ENCODE assay signal across 28 cellular contexts in genomic region chr13:100022798-100023197, GRCh38. TPM values are rescaled to one million over a fixed set of nuclear protein-coding genes. Genes with fewer than 3 reads are reported as not detected.
"Had no signal": no experiment of that assay in that cellular context is flagged by ENCODE, and none has a peak within 500 bp of the region (broad histone marks: within the 10 kb centered on the region; RNA-seq: fewer than 3 reads in every experiment).

No MANE protein-coding gene starts in this region.

- H3K9me3 Mint-ChIP-seq: activated CD4-positive, alpha-beta T cell treated with anti-CD3 and anti-CD28 coated beads, Interleukin-2, amount 10 ng/mL, durations not matched to agents 7 days and 5 days; activated naive CD4-positive, alpha-beta T cell treated with anti-CD3 and anti-CD28 coated beads, Interleukin-2, amount 50 U/mL, for 72 hours; activated T-cell treated with anti-CD3 and anti-CD28 coated beads, Interleukin-2, amount 50 U/mL, for 24 hours; central memory CD8-positive, alpha-beta T cell had no signal

- H3K9me3 ChIP-seq: Peyer's patch, SJCRH30 had no signal

- H3K27ac Mint-ChIP-seq: activated CD4-positive, alpha-beta T cell treated with anti-CD3 and anti-CD28 coated beads for 36 hours; activated CD4-positive, alpha-beta T cell treated with anti-CD3 and anti-CD28 coated beads, Interleukin-2, amount 10 ng/mL, durations not matched to agents 7 days and 5 days; activated CD8-positive, alpha-beta T cell treated with anti-CD3 and anti-CD28 coated beads, Interleukin-2, amount 10 ng/mL, durations not matched to agents 7 days and 5 days; activated naive CD4-positive, alpha-beta T cell treated with anti-CD3 and anti-CD28 coated beads for 36 hours; activated naive CD4-positive, alpha-beta T cell treated with anti-CD3 and anti-CD28 coated beads, Interleukin-2, amount 50 U/mL, for 72 hours; activated T-cell treated with anti-CD3 and anti-CD28 coated beads, Interleukin-2, amount 50 U/mL, for 24 hours; activated T-helper 1 cell treated with anti-CD3 and anti-CD28 coated beads, Interleukin-12 subunit alpha, Interleukin-12 subunit beta, Interleukin-2, Interleukin-4 antibody, amounts not matched to agents 30 ng/mL and 10 ng/mL and 1 ng/mL, durations not matched to agents 14 hours and 24 hours and 36 hours; brain; WTC11 had no signal

- DNase-seq: activated CD4-positive, alpha-beta T cell treated with anti-CD3 and anti-CD28 coated beads for 36 hours; activated CD4-positive, alpha-beta T cell treated with anti-CD3 and anti-CD28 coated beads, Interleukin-2, amount 10 ng/mL, durations not matched to agents 7 days and 5 days; activated CD4-positive, alpha-beta T cell treated with anti-CD3 and anti-CD28 coated beads, Interleukin-2, amount 50 U/mL, for 48 hours; activated CD8-positive, alpha-beta T cell treated with anti-CD3 and anti-CD28 coated beads, Interleukin-2, amount 10 ng/mL, durations not matched to agents 7 days and 5 days; activated gamma-delta T cell treated with Interleukin-2 at 50 U/mL for 16 hours; activated naive CD4-positive, alpha-beta T cell treated with anti-CD3 and anti-CD28 coated beads for 36 hours; activated T-cell treated with anti-CD3 and anti-CD28 coated beads, Interleukin-2, amount 50 U/mL, for 24 hours; anterior cingulate cortex; NCI-H1092 treated with DMSO at 0.1 percent for 48 hours; NCI-H1417; NCI-H2029; NCI-H345; NCI-H524 treated with DMSO at 0.1 percent for 48 hours; Peyer's patch; RPMI8226; SHP77; SJCRH30 had no signal

- H3K4me3 Mint-ChIP-seq: activated CD4-positive, alpha-beta T cell treated with anti-CD3 and anti-CD28 coated beads for 36 hours; activated CD4-positive, alpha-beta T cell treated with anti-CD3 and anti-CD28 coated beads, Interleukin-2, amount 10 ng/mL, durations not matched to agents 7 days and 5 days; activated CD8-positive, alpha-beta T cell treated with anti-CD3 and anti-CD28 coated beads, Interleukin-2, amount 10 ng/mL, durations not matched to agents 7 days and 5 days; activated naive CD4-positive, alpha-beta T cell treated with anti-CD3 and anti-CD28 coated beads for 36 hours; activated T-cell treated with anti-CD3 and anti-CD28 coated beads, Interleukin-2, amount 50 U/mL, for 24 hours; activated T-helper 1 cell treated with anti-CD3 and anti-CD28 coated beads, Interleukin-12 subunit alpha, Interleukin-12 subunit beta, Interleukin-2, Interleukin-4 antibody, amounts not matched to agents 30 ng/mL and 10 ng/mL and 1 ng/mL, durations not matched to agents 14 hours and 24 hours and 36 hours; brain; central memory CD8-positive, alpha-beta T cell; WTC11 had no signal

- H3K27ac ChIP-seq: cardiac muscle cell, Peyer's patch, SJCRH30, SK-N-MC had no signal

- ATAC-seq: activated CD4-positive, alpha-beta T cell treated with anti-CD3 and anti-CD28 coated beads for 36 hours; activated CD4-positive, CD25-positive, alpha-beta regulatory T cell treated with anti-CD3 and anti-CD28 coated beads, Interleukin-2, amount 50 U/mL, for 24 hours; activated CD8-positive, alpha-beta T cell treated with anti-CD3 and anti-CD28 coated beads, Interleukin-2, amount 10 ng/mL, durations not matched to agents 7 days and 5 days; activated naive CD4-positive, alpha-beta T cell treated with anti-CD3 and anti-CD28 coated beads, Interleukin-2, amount 50 U/mL, for 72 hours; K562; WTC11 had no signal

- H3K36me3 Mint-ChIP-seq: activated naive CD4-positive, alpha-beta T cell treated with anti-CD3 and anti-CD28 coated beads, Interleukin-2, amount 50 U/mL, for 72 hours; brain had no signal

- H3K36me3 ChIP-seq: cardiac muscle cell, Peyer's patch, SJCRH30 had no signal

- H3K4me3 ChIP-seq: cardiac muscle cell, K562, Peyer's patch, SJCRH30, SK-N-MC had no signal

- H3K4me1 ChIP-seq: Peyer's patch, SJCRH30 had no signal

- H3K27me3 ChIP-seq: cardiac muscle cell, Peyer's patch, SJCRH30 had no signal

- H3K4me1 Mint-ChIP-seq: activated CD4-positive, alpha-beta T cell treated with anti-CD3 and anti-CD28 coated beads for 36 hours; activated CD4-positive, alpha-beta T cell treated with anti-CD3 and anti-CD28 coated beads, Interleukin-2, amount 10 ng/mL, durations not matched to agents 7 days and 5 days; brain; central memory CD8-positive, alpha-beta T cell had no signal

RNA-seq across cellular contexts. Expression of gene ZIC2, which starts 41.2 kb away (rescaled TPM):
- total RNA-seq: activated CD4-positive, alpha-beta T cell treated with anti-CD3 and anti-CD28 coated beads for 36 hours; activated CD4-positive, alpha-beta T cell treated with anti-CD3 and anti-CD28 coated beads, Interleukin-2, amount 10 ng/mL, durations not matched to agents 7 days and 5 days; activated CD8-positive, alpha-beta T cell treated with anti-CD3 and anti-CD28 coated beads, Interleukin-2, amount 10 ng/mL, durations not matched to agents 7 days and 5 days; activated naive CD4-positive, alpha-beta T cell treated with anti-CD3 and anti-CD28 coated beads for 36 hours; Peyer's patch; T-helper 2 cell treated with Interferon-gamma antibody and Interleukin-4, amounts not matched to agents 100 ng/mL and 5 ng/mL, for 36 hours had no signal

RNA-seq across cellular contexts. Expression of gene ZIC5, which starts 51.2 kb away (rescaled TPM):
- total RNA-seq: activated CD4-positive, alpha-beta T cell treated with anti-CD3 and anti-CD28 coated beads for 36 hours; activated CD4-positive, alpha-beta T cell treated with anti-CD3 and anti-CD28 coated beads, Interleukin-2, amount 10 ng/mL, durations not matched to agents 7 days and 5 days; activated CD8-positive, alpha-beta T cell treated with anti-CD3 and anti-CD28 coated beads, Interleukin-2, amount 10 ng/mL, durations not matched to agents 7 days and 5 days; activated naive CD4-positive, alpha-beta T cell treated with anti-CD3 and anti-CD28 coated beads for 36 hours; activated naive CD4-positive, alpha-beta T cell treated with anti-CD3 and anti-CD28 coated beads, Interleukin-2, amount 50 U/mL, for 72 hours; activated T-helper 1 cell treated with anti-CD3 and anti-CD28 coated beads, Interleukin-12 subunit alpha, Interleukin-12 subunit beta, Interleukin-2, Interleukin-4 antibody, amounts not matched to agents 30 ng/mL and 10 ng/mL and 1 ng/mL, durations not matched to agents 14 hours and 24 hours and 36 hours; Peyer's patch; T-helper 1 cell treated with Interleukin-12 subunit alpha and Interleukin-12 subunit beta and Interleukin-4 antibody, amounts not matched to agents 30 ng/mL and 1 ng/mL, for 36 hours; T-helper 2 cell treated with Interferon-gamma antibody and Interleukin-4, amounts not matched to agents 100 ng/mL and 5 ng/mL, for 36 hours had no signal
